19 cellular contexts compared by ENCODE assay signal in the genomic region with DNA sequence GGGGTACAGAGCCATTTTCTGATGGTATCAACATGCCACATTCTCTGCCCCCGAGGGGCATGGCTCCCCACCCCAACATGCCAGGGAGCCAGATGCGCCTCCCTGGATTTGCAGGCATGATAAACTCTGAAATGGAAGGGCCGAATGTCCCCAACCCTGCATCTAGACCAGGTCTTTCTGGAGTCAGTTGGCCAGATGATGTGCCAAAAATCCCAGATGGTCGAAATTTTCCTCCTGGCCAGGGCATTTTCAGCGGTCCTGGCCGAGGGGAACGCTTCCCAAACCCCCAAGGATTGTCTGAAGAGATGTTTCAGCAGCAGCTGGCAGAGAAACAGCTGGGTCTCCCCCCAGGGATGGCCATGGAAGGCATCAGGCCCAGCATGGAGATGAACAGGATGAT. TPM values are rescaled to one million over a fixed set of nuclear protein-coding genes. Genes with fewer than 3 reads are reported as not detected.
A peak's percentile ranks its signal among the peaks of the same experiment; 100 is the strongest.
DNase-seq lines count a peak whose midpoint lies in the region; ATAC-seq and TF ChIP-seq lines count a peak whose summit lies in the region.
"Had no signal": no experiment of that assay in that cellular context is flagged by ENCODE, and none has a peak within 500 bp of the region (broad histone marks: within the 10 kb centered on the region; RNA-seq: fewer than 3 reads in every experiment).

No MANE protein-coding gene starts in this region.

- peak overlapping the region; percentile 19 for H3K27ac Mint-ChIP-seq in T-helper 2 cell treated with Interferon-gamma antibody and Interleukin-4, amounts not matched to agents 5 μg/mL and 100 μg/mL, for 36 hours
- H3K27ac Mint-ChIP-seq: B cell; CD4-positive, CD25-positive, alpha-beta regulatory T cell; CD8-positive, alpha-beta T cell had no signal

- no peak overlapping the region for H3K4me3 Mint-ChIP-seq in T-helper 2 cell treated with Interferon-gamma antibody and Interleukin-4, amounts not matched to agents 5 μg/mL and 100 μg/mL, for 36 hours
- H3K4me3 Mint-ChIP-seq: B cell; CD4-positive, CD25-positive, alpha-beta regulatory T cell; CD8-positive, alpha-beta T cell had no signal

- intact Hi-C loops in esophagus muscularis mucosa (cut with DNase I): no loop called here

- no peak for ATAC-seq in GM18867 (IDR thresholded peaks at IDR 0.05; ENCODE audit: unreplicated experiment)
- ATAC-seq: CD8-positive, alpha-beta T cell had no signal

- peaks cover 0 to 19% (median 9%) of the 10 kb centered on the region in 4 donors for H3K4me1 ChIP-seq in esophagus muscularis mucosa

- TF ChIP-seq CTCF in esophagus muscularis mucosa (IDR thresholded peaks at IDR 0.05): no peak

- no peak for DNase-seq in T-helper 2 cell treated with Interferon-gamma antibody and Interleukin-4, amounts not matched to agents 5 μg/mL and 100 μg/mL, for 36 hours (ENCODE audit: low spot score)
- DNase-seq in T-helper 2 cell (no peak), esophagus muscularis mucosa (ENCODE audit: extremely low spot score) (peak; percentile 85)
- DNase-seq in NK-92 treated with Interleukin-12 subunit alpha and Interleukin-12 subunit beta, amount 100 ng/mL, for 24 hours (lab: John Stamatoyannopoulos, UW): no peak
- DNase-seq: Caco-2; CD4-positive, CD25-positive, alpha-beta regulatory T cell; CD8-positive, alpha-beta T cell; DMS153; EL; GF-D8; GOT3; H7; HCEC 1CT had no signal

- H3K9me3 ChIP-seq in KOPT-K1 (ENCODE audit: insufficient read depth, low read length, poor library complexity, severe bottlenecking) (no peaks in the 10 kb centered on the region), esophagus muscularis mucosa (no peaks in the 10 kb centered on the region)
- H3K9me3 ChIP-seq: BLaER1, Caco-2 had no signal

- TF ChIP-seq EP300 in esophagus muscularis mucosa (IDR thresholded peaks at IDR 0.05): no peak

- 95% methylated on average over 5 of the region's 7 CpGs for WGBS in esophagus muscularis mucosa

- H3K27ac ChIP-seq in KOPT-K1 (ENCODE audit: low read depth, low read length, poor library complexity, severe bottlenecking): peak overlapping the region; percentile 74
- H3K27ac ChIP-seq in esophagus muscularis mucosa (replicated peaks in 1 of 4): peak overlapping the region in 1 of 4 donors; percentile 40
- H3K27ac ChIP-seq: 22Rv1, BLaER1, C4-2B had no signal

- no peak overlapping the region for H3K4me3 ChIP-seq in esophagus muscularis mucosa
- H3K4me3 ChIP-seq: BLaER1 had no signal

- H3K27me3 Mint-ChIP-seq in T-helper 2 cell treated with Interferon-gamma antibody and Interleukin-4, amounts not matched to agents 5 μg/mL and 100 μg/mL, for 36 hours (ENCODE audit: low read depth): no peaks in the 10 kb centered on the region
- H3K27me3 Mint-ChIP-seq: B cell; CD4-positive, CD25-positive, alpha-beta regulatory T cell had no signal

- H3K36me3 ChIP-seq in KOPT-K1 (ENCODE audit: insufficient read depth, low read length): peaks cover 89% of the 10 kb centered on the region
- peaks cover 27 to 100% (median 84%) of the 10 kb centered on the region in 4 donors for H3K36me3 ChIP-seq in esophagus muscularis mucosa

- peaks cover 56% of the 10 kb centered on the region for H3K36me3 Mint-ChIP-seq in T-helper 2 cell treated with Interferon-gamma antibody and Interleukin-4, amounts not matched to agents 5 μg/mL and 100 μg/mL, for 36 hours (ENCODE audit: low read depth)

- H3K9me3 Mint-ChIP-seq in T-helper 2 cell treated with Interferon-gamma antibody and Interleukin-4, amounts not matched to agents 5 μg/mL and 100 μg/mL, for 36 hours: no peaks in the 10 kb centered on the region
- H3K9me3 Mint-ChIP-seq: CD4-positive, CD25-positive, alpha-beta regulatory T cell; CD8-positive, alpha-beta T cell had no signal

- TF ChIP-seq POLR2A in esophagus muscularis mucosa (IDR thresholded peaks at IDR 0.05; ENCODE audit: low read depth): no peak

- no peaks in the 10 kb centered on the region for H3K27me3 ChIP-seq in esophagus muscularis mucosa
- H3K27me3 ChIP-seq: BLaER1 had no signal

- peaks cover 35% of the 10 kb centered on the region for H3K4me1 Mint-ChIP-seq in T-helper 2 cell treated with Interferon-gamma antibody and Interleukin-4, amounts not matched to agents 5 μg/mL and 100 μg/mL, for 36 hours (ENCODE audit: low read depth)
- H3K4me1 Mint-ChIP-seq: B cell had no signal

RNA-seq across cellular contexts. Expression of a gene that starts 50.6 kb away (rescaled TPM):
- total RNA-seq in esophagus muscularis mucosa: 10 to 100 TPM in 3 of 4 donors, 1 to 10 TPM in 1; 6.5 to 21.5 (median 17.5) TPM
